Comparison of ENCODE assay signal across 27 cellular contexts in genomic region chr1:9544926-9545325, GRCh38. TPM values are rescaled to one million over a fixed set of nuclear protein-coding genes. Genes with fewer than 3 reads are reported as not detected.
DNase-seq lines count a peak whose midpoint lies in the region; ATAC-seq, FAIRE-seq and TF ChIP-seq lines count a peak whose summit lies in the region.
"Had no signal": no experiment of that assay in that cellular context is flagged by ENCODE, and none has a peak within 500 bp of the region (broad histone marks: within the 10 kb centered on the region; RNA-seq: fewer than 3 reads in every experiment).

No MANE protein-coding gene starts in this region.

- H3K4me1 Mint-ChIP-seq in CD4-positive, CD25-positive, alpha-beta regulatory T cell, result peaks cover 17 to 31% (median 26%) of the 10 kb centered on the region in 4 donors

- H3K36me3 Mint-ChIP-seq in CD4-positive, CD25-positive, alpha-beta regulatory T cell, result peaks cover 4% of the 10 kb centered on the region

- CTCF ChIA-PET in GM12878 (lab: Yijun Ruan, JAX), result no interaction called here

- no peak for DNase-seq in CD4-positive, CD25-positive, alpha-beta regulatory T cell
- no peak for DNase-seq in GM12878 (ENCODE audit: low read depth, low spot score)
- DNase-seq in gastrocnemius medialis, result no peak
- DNase-seq in T-helper 9 cell, result no peak
- no peak for DNase-seq in NCI-H82 treated with DMSO at 0.1 percent for 48 hours (lab: John Stamatoyannopoulos, UW; ENCODE audit: unreplicated experiment)
- DNase-seq in globus pallidus (ENCODE audit: low spot score), result no peak
- DNase-seq: AML-193; Caco-2; CD8-positive, alpha-beta T cell; DMS 273 treated with DMSO at 0.1 percent for 48 hours; DMS79; EL; GDM1; KBM-7; MG63; NCI-H2029; NCI-H446; NCI-H524 treated with DMSO at 0.1 percent for 48 hours; NCI-H774; NK-92 treated with Interleukin-12 subunit alpha and Interleukin-12 subunit beta, amount 100 ng/mL, for 24 hours; SHP77 had no signal

- ATAC-seq in CD4-positive, CD25-positive, alpha-beta regulatory T cell (ENCODE audit: low read depth in 2 of 2), result no peak
- no peak for ATAC-seq in GM12878
- no peak for ATAC-seq in gastrocnemius medialis
- ATAC-seq: A549; CD8-positive, alpha-beta T cell; HCT116 had no signal

- TF ChIP-seq POLR2A in GM12878 (IDR thresholded peaks at IDR 0.05; ENCODE audit: low read depth, low read length) (no peak), gastrocnemius medialis (IDR thresholded peaks at IDR 0.05) (no peak)

- H2AFZ ChIP-seq in OCI-LY1 (ENCODE audit: low read length) (no peak overlapping the region), GM12878 (ENCODE audit: control insufficient read depth, low read depth, low read length) (no peak overlapping the region)

- TF ChIP-seq CTCF in OCI-LY1 (IDR thresholded peaks at IDR 0.05; ENCODE audit: low read length), result no peak
- no peak for TF ChIP-seq CTCF in GM12878 (IDR thresholded peaks at IDR 0.05 in 2 of 3, conservative IDR thresholded peaks at IDR 0.05 in 1 of 3; ENCODE audit: control insufficient read depth in 2 of 3, extremely low read depth in 1 of 3, insufficient read depth in 1 of 3, low read depth in 3 of 3, low read length in 3 of 3)
- no peak for TF ChIP-seq CTCF in gastrocnemius medialis (IDR thresholded peaks at IDR 0.05 in 4 of 5, conservative IDR thresholded peaks at IDR 0.05 in 1 of 5)

- H3F3A ChIP-seq in OCI-LY1 (ENCODE audit: insufficient read depth, low read length), result no peaks in the 10 kb centered on the region

- no peaks in the 10 kb centered on the region for H3K27me3 ChIP-seq in CD4-positive, CD25-positive, alpha-beta regulatory T cell (ENCODE audit: control insufficient read depth, insufficient read depth, low read length)
- H3K27me3 ChIP-seq in OCI-LY1 (ENCODE audit: insufficient read depth, low read length), result no peaks in the 10 kb centered on the region
- H3K27me3 ChIP-seq in GM12878 (replicated peaks in 1 of 2; ENCODE audit: control insufficient read depth in 2 of 2, insufficient read depth in 2 of 2, low read length in 1 of 2), result no peaks in the 10 kb centered on the region
- H3K27me3 ChIP-seq in gastrocnemius medialis, result no peaks in the 10 kb centered on the region
- H3K27me3 ChIP-seq: BLaER1 treated with 17β-estradiol and CSF1 and Interleukin-3, amounts not matched to agents 10 nM and 100 nM; MG63 had no signal

- TF ChIP-seq RAD21 in GM12878 (IDR thresholded peaks at IDR 0.05; ENCODE audit: insufficient read depth, low read depth, low read length), result no peak

- FAIRE-seq in GM12878 (lab: Jason Lieb, UNC), result no peak
- FAIRE-seq: A549, GM19239 had no signal

- H3K4me3 Mint-ChIP-seq in CD4-positive, CD25-positive, alpha-beta regulatory T cell, result no peak overlapping the region
- H3K4me3 Mint-ChIP-seq: CD8-positive, alpha-beta T cell had no signal

- WGBS in GM12878 (ENCODE audit: insufficient coverage, insufficient replicate concordance, low lambda C conversion rate, missing lambda C conversion rate), result 47% methylated on average over 3 of the region's 3 CpGs

- no peaks in the 10 kb centered on the region for H3K27me3 Mint-ChIP-seq in CD4-positive, CD25-positive, alpha-beta regulatory T cell

- peak overlapping the region in 2 of 3 donors; percentile 67 to 89 for H3K27ac Mint-ChIP-seq in CD4-positive, CD25-positive, alpha-beta regulatory T cell
- H3K27ac Mint-ChIP-seq: CD8-positive, alpha-beta T cell had no signal

- in situ Hi-C loops in GM12878 (cut with MboI), result no loop called here
- in situ Hi-C loops in gastrocnemius medialis (cut with MboI; ENCODE audit: low sequenced_read_pairs in 4 of 4), result no loop called here

- H3K9me3 Mint-ChIP-seq in CD4-positive, CD25-positive, alpha-beta regulatory T cell, result no peaks in the 10 kb centered on the region
- H3K9me3 Mint-ChIP-seq: CD8-positive, alpha-beta T cell had no signal

- no peaks in the 10 kb centered on the region for H3K9me2 ChIP-seq in OCI-LY1 (ENCODE audit: low read depth, low read length)

- no peak for TF ChIP-seq EP300 in GM12878 (IDR thresholded peaks at IDR 0.05; ENCODE audit: borderline replicate concordance in 1 of 2, control insufficient read depth in 1 of 2, low read depth in 2 of 2, low read length in 2 of 2)

- H3K9me3 ChIP-seq in CD4-positive, CD25-positive, alpha-beta regulatory T cell (ENCODE audit: control insufficient read depth in 2 of 2, low read length in 2 of 2), result no peaks in the 10 kb centered on the region
- H3K9me3 ChIP-seq in OCI-LY1 (ENCODE audit: low read length) (no peaks in the 10 kb centered on the region), GM12878 (replicated peaks; ENCODE audit: control insufficient read depth, insufficient read depth, low read length) (no peaks in the 10 kb centered on the region), gastrocnemius medialis (no peaks in the 10 kb centered on the region)
- H3K9me3 ChIP-seq: A549, Caco-2, MG63 had no signal

- RAD21 ChIA-PET in GM12878 (lab: Charles Lee; ENCODE audit: unreplicated experiment), result no interaction called here

- no peaks in the 10 kb centered on the region for H4K20me1 ChIP-seq in OCI-LY1 (ENCODE audit: insufficient read depth, low read length)
- H4K20me1 ChIP-seq in GM12878 (ENCODE audit: control insufficient read depth, insufficient read depth), result no peaks in the 10 kb centered on the region; the same call in 1 of the 2 replicates

- H3K9ac ChIP-seq in OCI-LY1 (ENCODE audit: low read length) (no peak overlapping the region), GM12878 (ENCODE audit: control insufficient read depth, insufficient read depth, low read length) (no peak overlapping the region)
- H3K9ac ChIP-seq: BLaER1 treated with 17β-estradiol and CSF1 and Interleukin-3, amounts not matched to agents 10 nM and 100 nM had no signal

- no peak overlapping the region for H3K4me3 ChIP-seq in CD4-positive, CD25-positive, alpha-beta regulatory T cell (ENCODE audit: low read depth, low read length)
- H3K4me3 ChIP-seq in OCI-LY1 (ENCODE audit: low read depth, low read length, poor library complexity, severe bottlenecking), result no peak overlapping the region
- H3K4me3 ChIP-seq in GM12878, result no peak overlapping the region
- no peak overlapping the region for H3K4me3 ChIP-seq in gastrocnemius medialis
- H3K4me3 ChIP-seq: A549; BLaER1 treated with 17β-estradiol and CSF1 and Interleukin-3, amounts not matched to agents 10 nM and 100 nM; MG63 had no signal

- peak overlapping the region; percentile 3 for H3K4me2 ChIP-seq in OCI-LY1 (ENCODE audit: low read length)
- no peak overlapping the region for H3K4me2 ChIP-seq in GM12878 (ENCODE audit: control insufficient read depth, insufficient read depth)
- H3K4me2 ChIP-seq: A549; BLaER1 treated with 17β-estradiol and CSF1 and Interleukin-3, amounts not matched to agents 10 nM and 100 nM had no signal

- no peak overlapping the region for H3K27ac ChIP-seq in CD4-positive, CD25-positive, alpha-beta regulatory T cell (ENCODE audit: insufficient read depth, low read length, poor library complexity, severe bottlenecking)
- H3K27ac ChIP-seq in OCI-LY1 (ENCODE audit: low read depth, low read length, poor library complexity, severe bottlenecking), result peak overlapping the region; percentile 37
- H3K27ac ChIP-seq in GM12878 (ENCODE audit: control insufficient read depth, insufficient read depth), result no peak overlapping the region
- peak overlapping the region in 3 of 4 donors; percentile 8 to 98 (median 31) for H3K27ac ChIP-seq in gastrocnemius medialis
- H3K27ac ChIP-seq: A549; BLaER1 treated with 17β-estradiol and CSF1 and Interleukin-3, amounts not matched to agents 10 nM and 100 nM; RWPE1 had no signal

- H3K79me2 ChIP-seq in OCI-LY1 (ENCODE audit: insufficient read depth, low read length) (peaks cover 96% of the 10 kb centered on the region), GM12878 (ENCODE audit: control insufficient read depth, insufficient read depth, low read length) (peaks cover 60% of the 10 kb centered on the region)

- intact Hi-C loops in GM12878 (cut with micrococcal nuclease; ENCODE audit: unreplicated experiment), result no loop called here
- intact Hi-C loops in gastrocnemius medialis (cut with DNase I; ENCODE audit: low total_unique reads), result no loop called here

- SMC1A ChIA-PET in GM12878 (lab: Charles Lee; ENCODE audit: uncharacterized antibody, unreplicated experiment), result no interaction called here

- TSS peak; percentile 28 for BruUV-seq in GM12878 (replicated peaks; lab: Mats Ljungman, UMichigan)

- no peaks in the 10 kb centered on the region for H3K36me3 ChIP-seq in CD4-positive, CD25-positive, alpha-beta regulatory T cell (ENCODE audit: control insufficient read depth, insufficient read depth, low read length)
- peaks cover 54% of the 10 kb centered on the region for H3K36me3 ChIP-seq in OCI-LY1 (ENCODE audit: insufficient read depth, low read length)
- no peaks in the 10 kb centered on the region for H3K36me3 ChIP-seq in GM12878 (ENCODE audit: control insufficient read depth in 2 of 2, insufficient read depth in 2 of 2, low read length in 1 of 2)
- no peaks in the 10 kb centered on the region for H3K36me3 ChIP-seq in gastrocnemius medialis
- H3K36me3 ChIP-seq: MG63 had no signal

- POLR2A ChIA-PET in GM12878 (lab: Charles Lee), result no interaction called here

- peaks cover 7% of the 10 kb centered on the region for H3K4me1 ChIP-seq in CD4-positive, CD25-positive, alpha-beta regulatory T cell (ENCODE audit: control insufficient read depth, insufficient read depth, low read length, poor library complexity, severe bottlenecking)
- H3K4me1 ChIP-seq in OCI-LY1 (ENCODE audit: insufficient read depth, low read length, severe bottlenecking), result peaks cover 84% of the 10 kb centered on the region
- H3K4me1 ChIP-seq in GM12878 (ENCODE audit: control insufficient read depth, insufficient read depth, low read length), result no peaks in the 10 kb centered on the region
- peaks cover 42 to 60% of the 10 kb centered on the region in 2 donors for H3K4me1 ChIP-seq in gastrocnemius medialis
- H3K4me1 ChIP-seq: Caco-2 had no signal

RNA-seq across cellular contexts. Expression of gene SLC25A33, which starts 5.7 kb away (rescaled TPM):
- total RNA-seq in CD4-positive, CD25-positive, alpha-beta regulatory T cell, result 4.5 TPM
- polyA plus RNA-seq in CD4-positive, CD25-positive, alpha-beta regulatory T cell, result 1 to 10 TPM; 2.7 to 4.5 (median 3.5) TPM
- 2.7 and 3.3 TPM in 2 replicates for total RNA-seq in GM12878 (2013; cell fraction: nucleolus; rRNA removed)
- total RNA-seq in GM12878 (2014; rRNA removed) (9.0 and 10.8 TPM in 2 replicates), GM12878 (2014; rRNA removed; fragmentation: Illumina TruSeq; extraction: Trizol) (7.7 and 8.3 TPM in 2 replicates), GM12878 (2021) (8.4 and 8.6 TPM in 2 replicates), gastrocnemius medialis (10 to 100 TPM; 40.3 to 88.6 (median 49.1) TPM)
- polyA plus RNA-seq in GM12878 (2011; ENCODE audit: low read depth), result 3.8 TPM
- polyA plus RNA-seq in GM12878 (2011; rRNA removed) (7.0 and 8.5 TPM in 2 replicates), GM12878 (2014; fragmentation: Illumina TruSeq; extraction: Trizol) (7.2 and 8.2 TPM in 2 replicates), GM12878 (2014; fragmentation: Nextera tagmentation; extraction: Ambion mirVana) (1 to 10 TPM; 1.7 to 4.7 TPM), GM12878 (2014; rRNA removed) (8.7 and 9.0 TPM in 2 replicates), GM12878 (2016; fragmentation: Nextera tagmentation; extraction: Ambion mirVana) (10 to 100 TPM in 1 of 2 experiments, 1 to 10 TPM in 1; 8.8 to 11.2 TPM)
- polyA plus RNA-seq in GM12878 (2011; cell fraction: cytosol; rRNA removed), result 5.1 and 5.6 TPM in 2 replicates
- polyA plus RNA-seq in GM12878 (2011; cell fraction: nucleus; rRNA removed), result 2.2 and 3.2 TPM in 2 replicates
- polyA plus RNA-seq in GM12878 (2012), result 4.1 and 4.3 TPM in 2 replicates
- 3.7 and 3.9 TPM in 2 replicates for polyA minus RNA-seq in GM12878 (2011; rRNA and poly(A)+ RNA removed)
- polyA minus RNA-seq in GM12878 (2011; cell fraction: cytosol; rRNA and poly(A)+ RNA removed), result 2.5 and 3.8 TPM in 2 replicates
- polyA minus RNA-seq in GM12878 (2011; cell fraction: nucleus; rRNA and poly(A)+ RNA removed), result 1.3 and 3.1 TPM in 2 replicates

RNA-seq across cellular contexts. Expression of gene TMEM201, which starts 43.8 kb away (rescaled TPM):
- total RNA-seq in CD4-positive, CD25-positive, alpha-beta regulatory T cell, result 12.1 TPM
- 1 to 10 TPM; 1.1 to 1.6 (median 1.4) TPM for polyA plus RNA-seq in CD4-positive, CD25-positive, alpha-beta regulatory T cell
- 28.8 and 32.8 TPM in 2 replicates for total RNA-seq in GM12878 (2013; cell fraction: nucleolus; rRNA removed)
- total RNA-seq in GM12878 (2014; rRNA removed) (6.9 and 8.4 TPM in 2 replicates), GM12878 (2014; rRNA removed; fragmentation: Illumina TruSeq; extraction: Trizol) (2.8 and 2.9 TPM in 2 replicates), GM12878 (2021) (24.5 and 26.6 TPM in 2 replicates), gastrocnemius medialis (10 to 100 TPM; 21.5 to 67.6 (median 31.7) TPM)
- polyA plus RNA-seq in GM12878 (2011; ENCODE audit: low read depth), result 3.0 TPM
- polyA plus RNA-seq in GM12878 (2011; rRNA removed) (0.78 and 1.9 TPM in 2 replicates), GM12878 (2014; fragmentation: Illumina TruSeq; extraction: Trizol) (1.6 and 3.7 TPM in 2 replicates), GM12878 (2014; fragmentation: Nextera tagmentation; extraction: Ambion mirVana) (under 1 TPM; 0.13 to 0.33 TPM), GM12878 (2014; rRNA removed) (11.3 and 12.5 TPM in 2 replicates), GM12878 (2016; fragmentation: Nextera tagmentation; extraction: Ambion mirVana) (10 to 100 TPM; 13.0 to 17.8 TPM)
- polyA plus RNA-seq in GM12878 (2011; cell fraction: cytosol; rRNA removed), result 2.9 and 3.3 TPM in 2 replicates
- 18.5 and 27.8 TPM in 2 replicates for polyA plus RNA-seq in GM12878 (2011; cell fraction: nucleus; rRNA removed)
- polyA plus RNA-seq in GM12878 (2012), result 7.9 and 8.5 TPM in 2 replicates
- 3.7 and 7.5 TPM in 2 replicates for polyA minus RNA-seq in GM12878 (2011; rRNA and poly(A)+ RNA removed)
- 6.1 and 8.2 TPM in 2 replicates for polyA minus RNA-seq in GM12878 (2011; cell fraction: cytosol; rRNA and poly(A)+ RNA removed)
- polyA minus RNA-seq in GM12878 (2011; cell fraction: nucleus; rRNA and poly(A)+ RNA removed), result 10.6 and 23.4 TPM in 2 replicates

Comparison
In these comparisons a context has a peak if more than half of its experiments do, and no peak if none do; other contexts are left out.
1. H3K27ac ChIP-seq: peak in OCI-LY1 (single experiment) and gastrocnemius medialis (3 of 4); none in CD4-positive, CD25-positive, alpha-beta regulatory T cell (single experiment) and GM12878 (single experiment).